In the genomic region with DNA sequence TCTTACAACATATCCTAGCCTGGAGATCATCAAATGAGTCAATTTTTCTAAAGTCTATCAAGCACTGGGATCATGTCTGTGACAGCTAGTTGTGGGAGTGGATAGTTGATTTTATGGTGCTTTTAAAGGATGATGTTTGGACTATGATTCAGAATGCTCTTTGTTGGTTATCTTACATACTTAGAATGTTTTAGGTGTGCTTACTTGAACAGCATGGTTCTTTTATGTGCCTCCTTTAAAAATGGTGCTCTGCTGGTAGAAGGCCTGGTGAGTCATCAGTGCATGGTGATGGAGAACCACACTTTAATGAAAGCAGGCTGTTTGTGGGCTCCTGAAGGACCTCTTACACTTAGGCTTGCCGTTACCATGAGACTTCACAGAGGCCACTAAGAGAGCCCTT, we compare ENCODE assay signal across 17 cellular contexts.
DNase-seq lines count a peak whose midpoint lies in the region; ATAC-seq, FAIRE-seq and TF ChIP-seq lines count a peak whose summit lies in the region.
"Had no signal": no experiment of that assay in that cellular context is flagged by ENCODE, and none has a peak within 500 bp of the region (broad histone marks: within the 10 kb centered on the region; RNA-seq: fewer than 3 reads in every experiment).

No MANE protein-coding gene starts in this region.

- H2AFZ ChIP-seq in GM23248: no peak overlapping the region

- peaks cover 54% of the 10 kb centered on the region for H3F3A ChIP-seq in GM23248 (ENCODE audit: insufficient read depth)

- H3K4me1 ChIP-seq in A549 (no peaks in the 10 kb centered on the region), GM23248 (ENCODE audit: insufficient read depth) (peaks cover 62% of the 10 kb centered on the region), SJSA1 (replicated peaks) (peaks cover 57% of the 10 kb centered on the region)
- H3K4me1 ChIP-seq: upper lobe of right lung had no signal

- no peaks in the 10 kb centered on the region for H4K20me1 ChIP-seq in GM23248 (ENCODE audit: insufficient read depth)

- H3K27me3 ChIP-seq in GM23248 (replicated peaks; ENCODE audit: insufficient read depth): no peaks in the 10 kb centered on the region
- no peaks in the 10 kb centered on the region for H3K27me3 ChIP-seq in SJSA1 (replicated peaks)
- H3K27me3 ChIP-seq: upper lobe of right lung had no signal

- in situ Hi-C loops in GM23248 (cut with MboI): no loop called here

- FAIRE-seq in A549 (lab: Jason Lieb, UNC): no peak
- FAIRE-seq: GM18507, RCC 7860 had no signal

- H3K36me3 ChIP-seq in GM23248 (ENCODE audit: low read depth): no peaks in the 10 kb centered on the region
- H3K36me3 ChIP-seq in SJSA1: no peaks in the 10 kb centered on the region
- H3K36me3 ChIP-seq: upper lobe of right lung had no signal

- H3K4me3 ChIP-seq in A549 (no peak overlapping the region), GM23248 (no peak overlapping the region), SJSA1 (no peak overlapping the region), fibroblast of villous mesenchyme (ENCODE audit: low read depth, low read length) (no peak overlapping the region)
- H3K4me3 ChIP-seq: upper lobe of right lung had no signal

- H3K79me2 ChIP-seq in GM23248 (ENCODE audit: insufficient read depth): no peaks in the 10 kb centered on the region

- ATAC-seq in A549 (peak in 1 of 2 experiments; percentile 76; a peak in 3 of 6 replicates), GM18502 (IDR thresholded peaks at IDR 0.05; ENCODE audit: poor library complexity, unreplicated experiment) (no peak), HG03280 (IDR thresholded peaks at IDR 0.05; ENCODE audit: unreplicated experiment) (no peak)
- ATAC-seq: upper lobe of right lung had no signal

- no peaks in the 10 kb centered on the region for H3K9me2 ChIP-seq in GM23248 (ENCODE audit: insufficient read depth)

- DNase-seq in A549 (ENCODE audit: low read depth in 1 of 2, low spot score in 1 of 2): peak in 1 of 2 experiments; percentile 32
- peak; percentile 96 for DNase-seq in GM23248
- peak; percentile 80 to 86 for DNase-seq in SJSA1 (ENCODE audit: low read depth in 1 of 2, low spot score in 2 of 2)
- peak; percentile 90 for DNase-seq in fibroblast of villous mesenchyme (ENCODE audit: low read depth)
- DNase-seq in SIG-M5 treated with dmso at 0.1 percent for 504 hours (lab: John Stamatoyannopoulos, UW; ENCODE audit: unreplicated experiment): no peak
- no peak for DNase-seq in medulla oblongata (ENCODE audit: extremely low spot score)
- DNase-seq: erythroblast; H9; NCI-H1092 treated with DMSO at 0.1 percent for 48 hours; NCI-H524; stimulated activated CD8-positive, alpha-beta memory T cell treated with anti-CD3 and anti-CD28 coated beads, Interleukin-4, amount 100 ng/mL, for 48 hours; T-helper 2 cell; upper lobe of right lung had no signal

- H3K27ac ChIP-seq in A549 (no peak overlapping the region), GM23248 (peak overlapping the region; percentile 67), SJSA1 (peak overlapping the region; percentile 66)
- H3K27ac ChIP-seq: upper lobe of right lung had no signal

- POLR2A ChIA-PET in A549 (lab: Yijun Ruan, JAX): no interaction called here

- TF ChIP-seq CTCF in A549 (IDR thresholded peaks at IDR 0.05): no peak
- no peak for TF ChIP-seq CTCF in fibroblast of villous mesenchyme (IDR thresholded peaks at IDR 0.05; ENCODE audit: insufficient read depth, low read depth, low read length)

- TF ChIP-seq POLR2A in A549 (IDR thresholded peaks at IDR 0.05; ENCODE audit: low read length): no peak

- CTCF ChIA-PET in A549 (lab: Yijun Ruan, JAX): no interaction called here

- no peak for TF ChIP-seq EP300 in A549 (IDR thresholded peaks at IDR 0.05)

- no peak overlapping the region for H3K9ac ChIP-seq in GM23248

- WGBS in A549 (ENCODE audit: missing lambda C conversion rate): 5% methylated on average over 1 of the region's 1 CpG
- WGBS in GM23248 (ENCODE audit: low coverage in 1 of 2, low lambda C conversion rate in 2 of 2, missing lambda C conversion rate in 2 of 2), 2 experiments: 0 to 4% methylated on average over 1 of the region's 1 CpG

- H3K9me3 ChIP-seq in A549 (no peaks in the 10 kb centered on the region), GM23248 (ENCODE audit: low read depth) (no peaks in the 10 kb centered on the region), SJSA1 (replicated peaks) (no peaks in the 10 kb centered on the region)
- H3K9me3 ChIP-seq: upper lobe of right lung had no signal

- no peak overlapping the region for H3K4me2 ChIP-seq in A549
- peak overlapping the region; percentile 30 for H3K4me2 ChIP-seq in GM23248 (ENCODE audit: unreplicated experiment)

- TF ChIP-seq RAD21 in A549 (conservative IDR thresholded peaks at IDR 0.05 in 1 of 2, IDR thresholded peaks at IDR 0.05 in 1 of 2): no peak

TF ChIP-seq in A549, 52 proteins besides CTCF, POLR2A, EP300 and RAD21:
- TF ChIP-seq FOSL2 (IDR thresholded peaks at IDR 0.05) (no peak), FOSL2 (CRISPR knock-in tag; IDR thresholded peaks at IDR 0.05) (peak; percentile 66; the same call in 1 of the 2 replicates), FOXS1 (CRISPR knock-in tag; IDR thresholded peaks at IDR 0.05) (no peak)

Comparison
In these comparisons a context has a peak if more than half of its experiments do, and no peak if none do; other contexts are left out.
1. DNase-seq: peak in GM23248 (single experiment), SJSA1 (2 of 2) and fibroblast of villous mesenchyme (single experiment); none in SIG-M5 treated with dmso at 0.1 percent for 504 hours (single experiment) and medulla oblongata (single experiment).
2. H3K27ac ChIP-seq: peak in GM23248 (single experiment) and SJSA1 (single experiment); none in A549 (0 of 2).